14 cellular contexts compared by ENCODE assay signal in the genomic region with DNA sequence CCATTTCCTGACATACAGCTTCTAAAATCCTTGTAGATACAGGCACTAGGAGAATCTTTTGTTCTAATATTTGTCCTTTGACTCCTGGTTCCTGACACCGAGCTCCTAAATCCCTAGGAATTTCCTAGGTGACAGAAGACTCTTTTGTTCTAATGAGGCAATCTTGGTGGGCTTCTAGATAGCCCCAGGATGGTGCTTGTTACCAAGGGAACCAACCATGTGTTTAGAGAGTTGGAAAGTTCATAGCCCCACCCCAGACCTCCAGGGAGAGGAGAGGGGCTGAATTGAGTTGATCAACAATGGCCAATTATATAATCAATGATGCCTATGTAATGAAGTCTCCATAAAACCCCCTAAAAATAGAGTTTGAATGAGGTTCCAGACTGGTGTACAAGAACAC.
A peak's percentile ranks its signal among the peaks of the same experiment; 100 is the strongest.
DNase-seq lines count a peak whose midpoint lies in the region; ATAC-seq and TF ChIP-seq lines count a peak whose summit lies in the region.
"Had no signal": no experiment of that assay in that cellular context is flagged by ENCODE, and none has a peak within 500 bp of the region (broad histone marks: within the 10 kb centered on the region; RNA-seq: fewer than 3 reads in every experiment).

No MANE protein-coding gene starts in this region.

- TF ChIP-seq CTCF in cardiac muscle cell (IDR thresholded peaks at IDR 0.05; ENCODE audit: low read depth, low read length) (no peak), WERI-Rb-1 (IDR thresholded peaks at IDR 0.05; ENCODE audit: low read depth, low read length) (no peak)

- no peaks in the 10 kb centered on the region for H3K9me3 ChIP-seq in cardiac muscle cell (ENCODE audit: low read depth)
- H3K9me3 ChIP-seq in mesodermal cell (ENCODE audit: control insufficient read depth, low read length) = no peaks in the 10 kb centered on the region
- no peaks in the 10 kb centered on the region for H3K9me3 ChIP-seq in WERI-Rb-1 (ENCODE audit: severe bottlenecking)

- no peaks in the 10 kb centered on the region for H3K36me3 ChIP-seq in cardiac muscle cell
- peaks cover 19% of the 10 kb centered on the region for H3K36me3 ChIP-seq in mesodermal cell (ENCODE audit: control insufficient read depth, insufficient read depth, low read length)
- no peaks in the 10 kb centered on the region for H3K36me3 ChIP-seq in WERI-Rb-1

- 17 to 63% methylated on average over 1 of the region's 1 CpG for WGBS in mesodermal cell (ENCODE audit: insufficient coverage in 2 of 2), 2 experiments

- no peak for ATAC-seq in left cardiac atrium
- ATAC-seq in GM19351 (IDR thresholded peaks at IDR 0.05; ENCODE audit: unreplicated experiment) = no peak
- no peak for ATAC-seq in HG02798 (IDR thresholded peaks at IDR 0.05; ENCODE audit: poor library complexity, unreplicated experiment)
- ATAC-seq: CD8-positive, alpha-beta T cell had no signal

- H3K4me3 ChIP-seq in cardiac muscle cell (no peak overlapping the region), mesodermal cell (ENCODE audit: extremely low read depth, insufficient read depth, low read length, poor library complexity, severe bottlenecking) (no peak overlapping the region), WERI-Rb-1 (ENCODE audit: low read depth, low read length) (no peak overlapping the region)

- H3K27ac ChIP-seq in cardiac muscle cell (peak overlapping the region; percentile 28), mesodermal cell (ENCODE audit: low read depth, low read length, severe bottlenecking) (peak overlapping the region; percentile 49), WERI-Rb-1 (no peak overlapping the region)
- H3K27ac ChIP-seq: 22Rv1 had no signal

- DNase-seq in cardiac muscle cell (ENCODE audit: low read depth in 1 of 2, low spot score in 1 of 2) (no peak), left cardiac atrium (no peak), ecto neural progenitor cell (ENCODE audit: low spot score) (peak; percentile 58), NCI-H2107 (lab: John Stamatoyannopoulos, UW) (no peak), WERI-Rb-1 (no peak)
- DNase-seq: CD8-positive, alpha-beta T cell; COR-L47; DND-41; GOT3; H9 had no signal

- no peaks in the 10 kb centered on the region for H3K27me3 ChIP-seq in cardiac muscle cell
- H3K27me3 ChIP-seq in WERI-Rb-1 (ENCODE audit: insufficient read depth, low read depth, severe bottlenecking) = no peaks in the 10 kb centered on the region

- intact Hi-C loops in left cardiac atrium (cut with DNase I) = no loop called here

- H3K4me1 ChIP-seq in cardiac muscle cell (ENCODE audit: low read depth) (peaks cover 3% of the 10 kb centered on the region), mesodermal cell (ENCODE audit: control insufficient read depth, insufficient read depth, low read length, poor library complexity, severe bottlenecking) (no peaks in the 10 kb centered on the region)
